Comparison of ENCODE assay signal across 10 cellular contexts in genomic region chr5:68041293-68041692, GRCh38.
DNase-seq lines count a peak whose midpoint lies in the region; ATAC-seq and TF ChIP-seq lines count a peak whose summit lies in the region.
"Had no signal": no experiment of that assay in that cellular context is flagged by ENCODE, and none has a peak within 500 bp of the region (broad histone marks: within the 10 kb centered on the region; RNA-seq: fewer than 3 reads in every experiment).

No MANE protein-coding gene starts in this region.

- no peaks in the 10 kb centered on the region for H3K4me1 Mint-ChIP-seq in stimulated activated naive CD8-positive, alpha-beta T cell treated with anti-CD3 and anti-CD28 coated beads, Interleukin-15, amount 100 ng/mL, for 72 hours

- peak; percentile 11 for DNase-seq in stimulated activated naive CD8-positive, alpha-beta T cell treated with anti-CD3 and anti-CD28 coated beads, Interleukin-15, Interleukin-2, amounts not matched to agents 100 U/mL and 50 U/mL, for 24 hours
- no peak for DNase-seq in stimulated activated naive CD8-positive, alpha-beta T cell treated with anti-CD3 and anti-CD28 coated beads, Interleukin-15, amount 100 ng/mL, for 72 hours
- DNase-seq in NOMO-1 treated with DMSO at 0.1 percent for 48 hours (lab: John Stamatoyannopoulos, UW; ENCODE audit: unreplicated experiment) (peak; percentile 43), NCI-H774 (lab: John Stamatoyannopoulos, UW) (no peak), NCI-H2171 (lab: John Stamatoyannopoulos, UW) (no peak), omental fat pad (ENCODE audit: low spot score) (no peak), MG63 (no peak)
- DNase-seq: NCI-H1694 treated with DMSO at 0.1 percent for 48 hours had no signal

- TF ChIP-seq CTCF in omental fat pad (IDR thresholded peaks at IDR 0.05): no peak

- H3K27me3 ChIP-seq in MG63: no peaks in the 10 kb centered on the region

- H3K9me3 Mint-ChIP-seq in stimulated activated naive CD8-positive, alpha-beta T cell treated with anti-CD3 and anti-CD28 coated beads, Interleukin-15, amount 100 ng/mL, for 72 hours: peaks cover 0 to under 1% of the 10 kb centered on the region in 2 donors
- H3K9me3 Mint-ChIP-seq: T-helper 1 cell treated with Interleukin-12 subunit alpha and Interleukin-12 subunit beta and Interleukin-4 antibody, amounts not matched to agents 30 μg/mL and 1 μg/mL, for 36 hours had no signal

- ATAC-seq in stimulated activated naive CD8-positive, alpha-beta T cell treated with anti-CD3 and anti-CD28 coated beads, Interleukin-15, Interleukin-2, amounts not matched to agents 100 U/mL and 50 U/mL, for 24 hours: peak; percentile 43
- ATAC-seq in stimulated activated naive CD8-positive, alpha-beta T cell treated with anti-CD3 and anti-CD28 coated beads, Interleukin-15, amount 100 ng/mL, for 72 hours: no peak
- ATAC-seq in HG02870 (IDR thresholded peaks at IDR 0.05; ENCODE audit: unreplicated experiment): peak; percentile 72
- ATAC-seq in omental fat pad (ENCODE audit: low FRiP score): no peak

- H3K4me3 ChIP-seq in MG63: no peak overlapping the region

- no peak overlapping the region for H3K4me3 Mint-ChIP-seq in stimulated activated naive CD8-positive, alpha-beta T cell treated with anti-CD3 and anti-CD28 coated beads, Interleukin-15, amount 100 ng/mL, for 72 hours
- H3K4me3 Mint-ChIP-seq: T-helper 1 cell treated with Interleukin-12 subunit alpha and Interleukin-12 subunit beta and Interleukin-4 antibody, amounts not matched to agents 30 μg/mL and 1 μg/mL, for 36 hours had no signal

- no peaks in the 10 kb centered on the region for H3K9me3 ChIP-seq in MG63

- no peaks in the 10 kb centered on the region for H3K27me3 Mint-ChIP-seq in stimulated activated naive CD8-positive, alpha-beta T cell treated with anti-CD3 and anti-CD28 coated beads, Interleukin-15, amount 100 ng/mL, for 72 hours

- no peak overlapping the region for H3K27ac Mint-ChIP-seq in stimulated activated naive CD8-positive, alpha-beta T cell treated with anti-CD3 and anti-CD28 coated beads, Interleukin-15, amount 100 ng/mL, for 72 hours
- H3K27ac Mint-ChIP-seq: T-helper 1 cell treated with Interleukin-12 subunit alpha and Interleukin-12 subunit beta and Interleukin-4 antibody, amounts not matched to agents 30 μg/mL and 1 μg/mL, for 36 hours had no signal

- no peaks in the 10 kb centered on the region for H3K36me3 ChIP-seq in MG63

Comparison
In these comparisons a context has a peak if more than half of its experiments do, and no peak if none do; other contexts are left out.
1. ATAC-seq: peak in stimulated activated naive CD8-positive, alpha-beta T cell treated with anti-CD3 and anti-CD28 coated beads, Interleukin-15, Interleukin-2, amounts not matched to agents 100 U/mL and 50 U/mL, for 24 hours (single experiment) and HG02870 (single experiment); none in stimulated activated naive CD8-positive, alpha-beta T cell treated with anti-CD3 and anti-CD28 coated beads, Interleukin-15, amount 100 ng/mL, for 72 hours (single experiment) and omental fat pad (single experiment).
2. DNase-seq: peak in stimulated activated naive CD8-positive, alpha-beta T cell treated with anti-CD3 and anti-CD28 coated beads, Interleukin-15, Interleukin-2, amounts not matched to agents 100 U/mL and 50 U/mL, for 24 hours (single experiment) and NOMO-1 treated with DMSO at 0.1 percent for 48 hours (single experiment); none in stimulated activated naive CD8-positive, alpha-beta T cell treated with anti-CD3 and anti-CD28 coated beads, Interleukin-15, amount 100 ng/mL, for 72 hours (0 of 2), NCI-H774 (single experiment), NCI-H2171 (single experiment), omental fat pad (single experiment) and MG63 (single experiment).